In the genomic region with DNA sequence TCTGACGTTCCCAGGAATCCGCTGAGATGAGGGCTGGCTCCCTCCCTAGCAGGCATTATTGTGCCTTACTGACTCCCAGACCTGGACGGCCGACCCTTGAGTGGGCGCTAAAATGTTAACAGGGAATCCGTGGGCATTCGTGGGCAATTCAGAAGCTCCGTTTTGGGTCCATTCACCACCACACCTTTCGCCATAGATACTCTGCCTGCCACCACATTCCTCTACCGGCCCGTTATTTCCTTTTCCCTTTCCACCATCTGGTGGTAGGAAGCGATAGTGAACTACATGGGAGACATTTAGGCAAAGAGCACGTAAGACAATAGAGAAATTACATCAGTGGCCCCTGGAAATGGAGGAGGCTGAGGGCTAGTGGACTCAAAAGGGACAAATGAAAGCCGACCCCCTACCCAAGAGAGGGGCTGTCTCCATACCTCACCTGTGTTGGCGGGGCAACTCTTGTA, we compare ENCODE assay signal across 8 cellular contexts. TPM values are rescaled to one million over a fixed set of nuclear protein-coding genes. Genes with fewer than 3 reads are reported as not detected.
DNase-seq lines count a peak whose midpoint lies in the region; ATAC-seq and TF ChIP-seq lines count a peak whose summit lies in the region.

No MANE protein-coding gene starts in this region.

- peak overlapping the region; percentile 44 for H3K4me3 ChIP-seq in H7 (ENCODE audit: insufficient read depth, low read depth, low read length)

- CTCF ChIA-PET in CD4-positive, alpha-beta T cell (lab: Charles Lee), result interaction anchor here (0.8 to 1.4 kb wide), 7 partner anchors 16 to 322 kb away, joined by 3 to 7 read pairs (median 3); no protein-coding TSS in a partner anchor
- CTCF ChIA-PET in activated naive CD4-positive, alpha-beta T cell treated with anti-CD3 and anti-CD28 coated beads for 36 hours (lab: Charles Lee), result interaction anchor here (0.7 to 1.7 kb wide), 7 partner anchors 48 to 336 kb away, joined by 3 to 4 read pairs (median 3); no protein-coding TSS in a partner anchor

- no peaks in the 10 kb centered on the region for H3K9me3 Mint-ChIP-seq in CD4-positive, alpha-beta T cell
- H3K9me3 Mint-ChIP-seq in activated naive CD4-positive, alpha-beta T cell treated with anti-CD3 and anti-CD28 coated beads for 36 hours, result no peaks in the 10 kb centered on the region
- H3K9me3 Mint-ChIP-seq in nephron progenitor cell, result peaks cover 53% of the 10 kb centered on the region

- no peaks in the 10 kb centered on the region for H3K27me3 Mint-ChIP-seq in CD4-positive, alpha-beta T cell
- no peaks in the 10 kb centered on the region for H3K27me3 Mint-ChIP-seq in activated naive CD4-positive, alpha-beta T cell treated with anti-CD3 and anti-CD28 coated beads for 36 hours (ENCODE audit: low read depth)
- H3K27me3 Mint-ChIP-seq in nephron progenitor cell (ENCODE audit: low read depth, poor library complexity), result peaks cover 9% of the 10 kb centered on the region

- H3K27ac ChIP-seq in CD4-positive, alpha-beta T cell (ENCODE audit: low read depth, low read length), result no peak overlapping the region
- H3K27ac ChIP-seq in foreskin keratinocyte, result no peak overlapping the region

- H3K4me1 Mint-ChIP-seq in CD4-positive, alpha-beta T cell (ENCODE audit: low read depth), result peaks cover 48% of the 10 kb centered on the region
- H3K4me1 Mint-ChIP-seq in activated naive CD4-positive, alpha-beta T cell treated with anti-CD3 and anti-CD28 coated beads for 36 hours (ENCODE audit: low read depth), result peaks cover 41% of the 10 kb centered on the region
- peaks cover 14% of the 10 kb centered on the region for H3K4me1 Mint-ChIP-seq in nephron progenitor cell

- peaks cover 4% of the 10 kb centered on the region for H3K36me3 Mint-ChIP-seq in CD4-positive, alpha-beta T cell (ENCODE audit: low read depth)
- no peaks in the 10 kb centered on the region for H3K36me3 Mint-ChIP-seq in activated naive CD4-positive, alpha-beta T cell treated with anti-CD3 and anti-CD28 coated beads for 36 hours (ENCODE audit: low read depth)
- H3K36me3 Mint-ChIP-seq in nephron progenitor cell (ENCODE audit: low read depth), result no peaks in the 10 kb centered on the region

- POLR2A ChIA-PET in CD4-positive, alpha-beta T cell (lab: Charles Lee), result interaction anchor here (0.7 to 2.3 kb wide), 8 partner anchors 33 to 333 kb away, joined by 3 to 12 read pairs (median 4); no protein-coding TSS in a partner anchor

- H3K27me3 ChIP-seq in CD4-positive, alpha-beta T cell (ENCODE audit: control insufficient read depth, insufficient read depth, low read length), result no peaks in the 10 kb centered on the region
- H3K27me3 ChIP-seq in H7 (ENCODE audit: control insufficient read depth, insufficient read depth, low read length) (peaks cover 6% of the 10 kb centered on the region), foreskin keratinocyte (no peaks in the 10 kb centered on the region)

- H3K4me3 Mint-ChIP-seq in CD4-positive, alpha-beta T cell, result peak overlapping the region; percentile 88
- H3K4me3 Mint-ChIP-seq in activated naive CD4-positive, alpha-beta T cell treated with anti-CD3 and anti-CD28 coated beads for 36 hours, result peak overlapping the region; percentile 78
- peak overlapping the region; percentile 81 for H3K4me3 Mint-ChIP-seq in nephron progenitor cell

- H3K27ac Mint-ChIP-seq in CD4-positive, alpha-beta T cell, result peak overlapping the region; percentile 85
- peak overlapping the region; percentile 79 for H3K27ac Mint-ChIP-seq in activated naive CD4-positive, alpha-beta T cell treated with anti-CD3 and anti-CD28 coated beads for 36 hours
- H3K27ac Mint-ChIP-seq in nephron progenitor cell, result peak overlapping the region; percentile 57

- H3K9me3 ChIP-seq in CD4-positive, alpha-beta T cell (ENCODE audit: control insufficient read depth, low read length), result no peaks in the 10 kb centered on the region

- no peaks in the 10 kb centered on the region for H3K4me1 ChIP-seq in foreskin keratinocyte

- TF ChIP-seq CTCF in CD4-positive, alpha-beta T cell (IDR thresholded peaks at IDR 0.05), result peak; percentile 35
- peak; percentile 69 for TF ChIP-seq CTCF in foreskin keratinocyte (conservative IDR thresholded peaks at IDR 0.05)
- TF ChIP-seq CTCF in nephron progenitor cell (IDR thresholded peaks at IDR 0.05), result peak; percentile 31

- peak in 6 of 10 experiments; percentile 9 to 36 (median 16) for DNase-seq in CD4-positive, alpha-beta T cell
- DNase-seq in H7 (peak; percentile 73), NCI-H748 treated with DMSO at 0.1 percent for 48 hours (lab: John Stamatoyannopoulos, UW) (peak; percentile 10), foreskin keratinocyte (peak; percentile 40 to 72), nephron progenitor cell (no peak), NCI-H1048 (lab: John Stamatoyannopoulos, UW) (no peak)
- peak; percentile 58 for DNase-seq in activated naive CD4-positive, alpha-beta T cell treated with anti-CD3 and anti-CD28 coated beads for 36 hours

- intact Hi-C loops in CD4-positive, alpha-beta T cell (cut with DNase I, micrococcal nuclease), result loop anchor here (1.0 to 10.0 kb wide), 10 partner anchors 46 to 344 kb away; no protein-coding TSS in a partner anchor
- intact Hi-C loops in activated naive CD4-positive, alpha-beta T cell treated with anti-CD3 and anti-CD28 coated beads for 36 hours (cut with micrococcal nuclease), result loop anchor here (1.0 to 2.0 kb wide), 6 partner anchors 90 to 516 kb away; no protein-coding TSS in a partner anchor

- peak; percentile 62 for ATAC-seq in CD4-positive, alpha-beta T cell (ENCODE audit: poor library complexity)
- ATAC-seq in foreskin keratinocyte (peak; percentile 63), GM18868 (IDR thresholded peaks at IDR 0.05; ENCODE audit: unreplicated experiment) (no peak)

- no peaks in the 10 kb centered on the region for H3K36me3 ChIP-seq in H7 (replicated peaks; ENCODE audit: control insufficient read depth, insufficient read depth, low read length)

RNA-seq across cellular contexts. Expression of a gene that starts 1.0 kb away (rescaled TPM):
- total RNA-seq in CD4-positive, alpha-beta T cell, result 10 to 100 TPM; 64.7 to 65.9 TPM
- total RNA-seq in H7 (2014; rRNA removed; shearing (Covaris generic)), result 6.5 and 12.5 TPM in 2 replicates
- 10 to 100 TPM; 67.5 to 78.3 TPM for total RNA-seq in activated naive CD4-positive, alpha-beta T cell treated with anti-CD3 and anti-CD28 coated beads for 36 hours
- 16.6 and 24.5 TPM in 2 replicates for total RNA-seq in foreskin keratinocyte
- polyA plus RNA-seq in foreskin keratinocyte, result 12.0 and 17.9 TPM in 2 replicates

Comparison
In these comparisons a context has a peak if more than half of its experiments do, and no peak if none do; other contexts are left out.
1. DNase-seq: peak in CD4-positive, alpha-beta T cell (6 of 10), H7 (single experiment), NCI-H748 treated with DMSO at 0.1 percent for 48 hours (single experiment), activated naive CD4-positive, alpha-beta T cell treated with anti-CD3 and anti-CD28 coated beads for 36 hours (single experiment) and foreskin keratinocyte (2 of 2); none in nephron progenitor cell (single experiment) and NCI-H1048 (single experiment).
2. Peak in every context shown above with its lines, with median percentiles within 50 percentile points of each other: H3K27ac Mint-ChIP-seq, H3K4me3 Mint-ChIP-seq and CTCF ChIP-seq.